Comparison of ENCODE assay signal across 10 cellular contexts in genomic region chr2:126662623-126663022, GRCh38. TPM values are rescaled to one million over a fixed set of nuclear protein-coding genes. Genes with fewer than 3 reads are reported as not detected.
A peak's percentile ranks its signal among the peaks of the same experiment; 100 is the strongest.
DNase-seq lines count a peak whose midpoint lies in the region; ATAC-seq and TF ChIP-seq lines count a peak whose summit lies in the region.
"Had no signal": no experiment of that assay in that cellular context is flagged by ENCODE, and none has a peak within 500 bp of the region (broad histone marks: within the 10 kb centered on the region; RNA-seq: fewer than 3 reads in every experiment).

No MANE protein-coding gene starts in this region.

- no peaks in the 10 kb centered on the region for H3K9me3 ChIP-seq in OCI-LY7 (ENCODE audit: low read length)

- intact Hi-C loops in OCI-LY7 (cut with micrococcal nuclease; ENCODE audit: unreplicated experiment): no loop called here

- BruUV-seq in OCI-LY7 (replicated peaks; lab: Mats Ljungman, UMichigan): no TSS peak

- H3K27ac Mint-ChIP-seq in stimulated activated naive B cell treated with anti-CD40 and anti-IgM and Interleukin-4, amounts not matched to agents 10 μg/mL and 1 μg/mL and 100 μg/mL, for 72 hours: peak overlapping the region; percentile 98

- no peak for DNase-seq in activated T-cell treated with anti-CD3 and anti-CD28 coated beads, Interleukin-2, amount 50 U/mL, for 4 hours
- DNase-seq in activated T-cell treated with anti-CD3 and anti-CD28 coated beads for 4 hours: no peak
- peak; percentile 47 for DNase-seq in OCI-LY7 (ENCODE audit: low spot score)
- peak; percentile 29 to 63 for DNase-seq in erythroblast (lab: John Stamatoyannopoulos, UW)
- DNase-seq in stimulated activated naive B cell treated with anti-CD40 and anti-IgM and Interleukin-4, amounts not matched to agents 10 μg/mL and 1 μg/mL and 100 μg/mL, for 72 hours: no peak
- no peak for DNase-seq in cortex of kidney (lab: John Stamatoyannopoulos, UW)
- no peak for DNase-seq in ureter (ENCODE audit: low spot score)
- DNase-seq in anterior cingulate cortex (lab: John Stamatoyannopoulos, UW): no peak
- DNase-seq: left ventricle myocardium superior, NCI-H69 had no signal

- peak overlapping the region; percentile 84 for H3K27ac ChIP-seq in OCI-LY7 (ENCODE audit: low read depth, low read length, poor library complexity, severe bottlenecking)

- H3K4me1 Mint-ChIP-seq in activated T-cell treated with anti-CD3 and anti-CD28 coated beads, Interleukin-2, amount 50 U/mL, for 4 hours (ENCODE audit: low read depth): peaks cover 94% of the 10 kb centered on the region
- H3K4me1 Mint-ChIP-seq in stimulated activated naive B cell treated with anti-CD40 and anti-IgM and Interleukin-4, amounts not matched to agents 10 μg/mL and 1 μg/mL and 100 μg/mL, for 72 hours: peaks cover 82 to 93% of the 10 kb centered on the region in 2 donors

- CTCF ChIA-PET in OCI-LY7 (lab: Charles Lee; ENCODE audit: unreplicated experiment): no interaction called here

- H3K79me2 ChIP-seq in OCI-LY7 (ENCODE audit: insufficient read depth, low read depth, low read length): peaks cover 89% of the 10 kb centered on the region

- H3K4me3 Mint-ChIP-seq in activated T-cell treated with anti-CD3 and anti-CD28 coated beads, Interleukin-2, amount 50 U/mL, for 4 hours: peak overlapping the region; percentile 25
- H3K4me3 Mint-ChIP-seq in stimulated activated naive B cell treated with anti-CD40 and anti-IgM and Interleukin-4, amounts not matched to agents 10 μg/mL and 1 μg/mL and 100 μg/mL, for 72 hours: peak overlapping the region; percentile 74 to 78

- no peaks in the 10 kb centered on the region for H3K9me2 ChIP-seq in OCI-LY7 (ENCODE audit: insufficient read depth, low read length)

- no peaks in the 10 kb centered on the region for H3K9me3 Mint-ChIP-seq in activated T-cell treated with anti-CD3 and anti-CD28 coated beads, Interleukin-2, amount 50 U/mL, for 4 hours
- no peaks in the 10 kb centered on the region for H3K9me3 Mint-ChIP-seq in stimulated activated naive B cell treated with anti-CD40 and anti-IgM and Interleukin-4, amounts not matched to agents 10 μg/mL and 1 μg/mL and 100 μg/mL, for 72 hours

- peaks cover 92% of the 10 kb centered on the region for H3K4me1 ChIP-seq in OCI-LY7 (ENCODE audit: insufficient read depth, low read length, poor library complexity, severe bottlenecking)

- POLR2A ChIA-PET in OCI-LY7 (lab: Charles Lee): interaction anchor here (1.1 to 1.3 kb wide), 4 partner anchors 9 to 24 kb away, joined by 3 to 4 read pairs (median 4); no protein-coding TSS in a partner anchor

- no peaks in the 10 kb centered on the region for H4K20me1 ChIP-seq in OCI-LY7 (ENCODE audit: insufficient read depth, low read length)

- no peak for TF ChIP-seq POLR2A in erythroblast (IDR thresholded peaks at IDR 0.05; ENCODE audit: low read length)

- no peaks in the 10 kb centered on the region for H3K27me3 Mint-ChIP-seq in activated T-cell treated with anti-CD3 and anti-CD28 coated beads, Interleukin-2, amount 50 U/mL, for 4 hours (ENCODE audit: low read depth)
- no peaks in the 10 kb centered on the region for H3K27me3 Mint-ChIP-seq in stimulated activated naive B cell treated with anti-CD40 and anti-IgM and Interleukin-4, amounts not matched to agents 10 μg/mL and 1 μg/mL and 100 μg/mL, for 72 hours

- H3K36me3 ChIP-seq in OCI-LY7 (ENCODE audit: insufficient read depth, low read length): peaks cover 22% of the 10 kb centered on the region

- ATAC-seq in activated T-cell treated with anti-CD3 and anti-CD28 coated beads, Interleukin-2, amount 50 U/mL, for 4 hours: peak in 1 of 2 donors; percentile 8
- no peak for ATAC-seq in stimulated activated naive B cell treated with anti-CD40 and anti-IgM and Interleukin-4, amounts not matched to agents 10 μg/mL and 1 μg/mL and 100 μg/mL, for 72 hours (replicated peaks)
- ATAC-seq: left ventricle myocardium superior had no signal

- H3K36me3 Mint-ChIP-seq in activated T-cell treated with anti-CD3 and anti-CD28 coated beads, Interleukin-2, amount 50 U/mL, for 4 hours (ENCODE audit: insufficient read depth): peaks cover 14% of the 10 kb centered on the region
- H3K36me3 Mint-ChIP-seq in stimulated activated naive B cell treated with anti-CD40 and anti-IgM and Interleukin-4, amounts not matched to agents 10 μg/mL and 1 μg/mL and 100 μg/mL, for 72 hours: peaks cover 29 to 70% of the 10 kb centered on the region in 2 donors

- peak overlapping the region; percentile 74 for H3K4me2 ChIP-seq in OCI-LY7 (ENCODE audit: low read length)

- TF ChIP-seq CTCF in OCI-LY7 (conservative IDR thresholded peaks at IDR 0.05; ENCODE audit: low read length): no peak

- H3K4me3 ChIP-seq in OCI-LY7 (ENCODE audit: low read depth, low read length, poor library complexity, severe bottlenecking): no peak overlapping the region

- no peak overlapping the region for H2AFZ ChIP-seq in OCI-LY7 (ENCODE audit: low read length)

RNA-seq across cellular contexts. Expression of gene GYPC, which starts 6.7 kb away (rescaled TPM):
- 10 to 100 TPM; 85.2 to 98.3 (median 93.4) TPM for total RNA-seq in activated T-cell treated with anti-CD3 and anti-CD28 coated beads, Interleukin-2, amount 50 U/mL, for 4 hours
- 117 and 154 TPM in 2 replicates for total RNA-seq in OCI-LY7 (2014; rRNA removed; shearing (Covaris generic))
- total RNA-seq in OCI-LY7 (2022) (96.4 and 107 TPM in 2 replicates), ureter (30.1 TPM)

Comparison
In these comparisons a context has a peak if more than half of its experiments do, and no peak if none do; other contexts are left out.
1. DNase-seq: peak in OCI-LY7 (single experiment) and erythroblast (2 of 2); none in activated T-cell treated with anti-CD3 and anti-CD28 coated beads, Interleukin-2, amount 50 U/mL, for 4 hours (single experiment), activated T-cell treated with anti-CD3 and anti-CD28 coated beads for 4 hours (single experiment), stimulated activated naive B cell treated with anti-CD40 and anti-IgM and Interleukin-4, amounts not matched to agents 10 μg/mL and 1 μg/mL and 100 μg/mL, for 72 hours (single experiment), cortex of kidney (single experiment), ureter (single experiment) and anterior cingulate cortex (0 of 58).